In genomic region chr19:4343845-4344713, GRCh38 we compare ENCODE assay signal across 9 cellular contexts. TPM values are rescaled to one million over a fixed set of nuclear protein-coding genes. Genes with fewer than 3 reads are reported as not detected.
A peak's percentile ranks its signal among the peaks of the same experiment; 100 is the strongest.
DNase-seq lines count a peak whose midpoint lies in the region; ATAC-seq and TF ChIP-seq lines count a peak whose summit lies in the region.
"Had no signal": no experiment of that assay in that cellular context is flagged by ENCODE, and none has a peak within 500 bp of the region (broad histone marks: within the 10 kb centered on the region; RNA-seq: fewer than 3 reads in every experiment).

No MANE protein-coding gene starts in this region.

- H3K9me3 ChIP-seq in HCT116 (ENCODE audit: control insufficient read depth in 1 of 2, insufficient read depth in 1 of 2, low read depth in 1 of 2, low read length in 2 of 2) = no peaks in the 10 kb centered on the region
- H3K9me3 ChIP-seq in T-helper 17 cell (ENCODE audit: control insufficient read depth, low read length, poor library complexity, severe bottlenecking) = no peaks in the 10 kb centered on the region
- H3K9me3 ChIP-seq in right atrium auricular region = no peaks in the 10 kb centered on the region
- H3K9me3 ChIP-seq in spleen = no peaks in the 10 kb centered on the region

- H3K27me3 ChIP-seq in HCT116 (ENCODE audit: insufficient read depth, low read length) = no peaks in the 10 kb centered on the region
- no peaks in the 10 kb centered on the region for H3K27me3 ChIP-seq in right atrium auricular region
- peaks cover 0 to 50% (median 0%) of the 10 kb centered on the region in 7 donors for H3K27me3 ChIP-seq in spleen (replicated peaks in 1 of 7)

- H3K9ac ChIP-seq in HCT116 (ENCODE audit: low read length) = peak overlapping the region; percentile 65

- no peak for ATAC-seq in HCT116
- ATAC-seq in T-helper 17 cell = no peak
- ATAC-seq in HG03565 (IDR thresholded peaks at IDR 0.05; ENCODE audit: unreplicated experiment) = no peak
- ATAC-seq in left lobe of liver = no peak

- peak overlapping the region; percentile 87 for H3K4me2 ChIP-seq in HCT116 (ENCODE audit: low read length)

- H3K79me2 ChIP-seq in HCT116 (ENCODE audit: insufficient read depth, low read length) = no peaks in the 10 kb centered on the region; the same call in 1 of the 2 replicates

- intact Hi-C loops in HCT116 (cut with micrococcal nuclease) (loop anchor here (2.0 kb wide), 1 partner anchor 31 kb away; no protein-coding TSS in a partner anchor), spleen (cut with DNase I; ENCODE audit: low total_unique reads) (no loop called here)

- peak overlapping the region; percentile 92 for H3K4me3 Mint-ChIP-seq in T-helper 17 cell

- peaks cover 7 to 18% of the 10 kb centered on the region in 2 experiments for H3K4me1 ChIP-seq in HCT116 (ENCODE audit: control insufficient read depth in 1 of 2, insufficient read depth in 2 of 2, low read length in 2 of 2)
- peaks cover 0 to 14% of the 10 kb centered on the region in 2 donors for H3K4me1 ChIP-seq in right atrium auricular region
- H3K4me1 ChIP-seq in spleen = peaks cover 6 to 59% (median 27%) of the 10 kb centered on the region in 6 donors

- RAD21 ChIA-PET in HCT116 (lab: Charles Lee; ENCODE audit: low non-redundant PET in 1 of 2, low total read pairs in 2 of 2, uncharacterized antibody in 2 of 2, unreplicated experiment in 2 of 2) = interaction anchor here (0.7 to 0.8 kb wide), 2 partner anchors 8 to 77 kb away, joined by 3 read pairs; no protein-coding TSS in a partner anchor

- no peak for TF ChIP-seq RAD21 in HCT116 (IDR thresholded peaks at IDR 0.05; ENCODE audit: low read depth)

- POLR2A ChIA-PET in HCT116 (lab: Charles Lee) = interaction anchor here (1.3 to 1.6 kb wide), 11 partner anchors 8 to 127 kb away, joined by 3 to 11 read pairs (median 6); partner anchors contain the start of genes CHAF1A, FSD1 and YJU2

- CTCF ChIA-PET in HCT116 (lab: Charles Lee) = interaction anchor here (1.2 to 3.0 kb wide), 4 partner anchors 8 to 97 kb away, joined by 3 to 47 read pairs (median 20); partner anchors contain the start of gene YJU2

- H3K9me2 ChIP-seq in HCT116 (ENCODE audit: insufficient read depth) = no peaks in the 10 kb centered on the region

- peaks cover 2% of the 10 kb centered on the region for H3K36me3 Mint-ChIP-seq in T-helper 17 cell (ENCODE audit: low read depth)

- H2AFZ ChIP-seq in HCT116 (ENCODE audit: low read depth, low read length, poor library complexity, severe bottlenecking) = no peak overlapping the region

- H3K27me3 Mint-ChIP-seq in T-helper 17 cell = no peaks in the 10 kb centered on the region

- H3K4me3 ChIP-seq in HCT116 (replicated peaks in 1 of 2; ENCODE audit: low read depth in 1 of 2, low read length in 2 of 2) (peak overlapping the region; percentile 69 to 75), right atrium auricular region (peak overlapping the region; percentile 58 to 72), spleen (peak overlapping the region; percentile 45 to 82 (median 66))

- BruUV-seq in HCT116 (replicated peaks; lab: Mats Ljungman, UMichigan) = no TSS peak

- TF ChIP-seq POLR2A in HCT116 (IDR thresholded peaks at IDR 0.05; ENCODE audit: borderline replicate concordance, extremely low read depth, insufficient read depth, insufficient read length) (no peak), spleen (IDR thresholded peaks at IDR 0.05) (no peak)

- no peaks in the 10 kb centered on the region for H4K20me1 ChIP-seq in HCT116 (ENCODE audit: insufficient read depth)

- H3K27ac ChIP-seq in HCT116 (ENCODE audit: low read depth, low read length) (no peak overlapping the region; the same call in 1 of the 2 replicates), right atrium auricular region (peak overlapping the region; percentile 87 to 96), spleen (peak overlapping the region in 6 of 8 donors; percentile 86 to 95 (median 91))

- H3K36me3 ChIP-seq in HCT116 (ENCODE audit: control insufficient read depth in 1 of 2, insufficient read depth in 2 of 2, low read length in 2 of 2) (peaks cover 0 to 5% of the 10 kb centered on the region in 2 experiments; a peak in 2 of 4 replicates), right atrium auricular region (no peaks in the 10 kb centered on the region), spleen (peaks cover 0 to 22% (median 0%) of the 10 kb centered on the region in 6 donors)

- peaks cover 14% of the 10 kb centered on the region for H3K4me1 Mint-ChIP-seq in T-helper 17 cell

- peak overlapping the region; percentile 72 for H3K27ac Mint-ChIP-seq in T-helper 17 cell

- DNase-seq in HCT116 (ENCODE audit: low read depth, low spot score) (no peak), T-helper 17 cell (no peak), right atrium auricular region (ENCODE audit: low spot score) (no peak), spleen (peak; percentile 89), NCI-H526 treated with DMSO at 0.1 percent for 48 hours (lab: John Stamatoyannopoulos, UW) (no peak), left lobe of liver (ENCODE audit: low spot score) (no peak), DMS53 (lab: John Stamatoyannopoulos, UW) (no peak)

- TF ChIP-seq CTCF in HCT116 (IDR thresholded peaks at IDR 0.05 in 2 of 3, conservative IDR thresholded peaks at IDR 0.05 in 1 of 3; ENCODE audit: borderline replicate concordance in 1 of 3, insufficient read depth in 1 of 3, low read depth in 2 of 3, low read length in 2 of 3) (no peak), right atrium auricular region (IDR thresholded peaks at IDR 0.05) (no peak), spleen (IDR thresholded peaks at IDR 0.05 in 8 of 11, conservative IDR thresholded peaks at IDR 0.05 in 3 of 11) (no peak)

- WGBS in spleen, 5 donors = 20 to 47% (median 28%) methylated on average over 26 to 45 of the region's 45 CpGs

TF ChIP-seq in HCT116, 20 proteins besides CTCF, POLR2A, EP300 and RAD21:
- TF ChIP-seq EGR1 (IDR thresholded peaks at IDR 0.05; ENCODE audit: low read depth) = no peak
- no peak for TF ChIP-seq ZFX (IDR thresholded peaks at IDR 0.05)
- TF ChIP-seq JUND (IDR thresholded peaks at IDR 0.05) = no peak
- no peak for TF ChIP-seq FOSL1 (IDR thresholded peaks at IDR 0.05; ENCODE audit: low read depth)
- TF ChIP-seq POLR2AphosphoS5 (IDR thresholded peaks at IDR 0.05; ENCODE audit: low read depth, low read length) = no peak
- no peak for TF ChIP-seq SRF (IDR thresholded peaks at IDR 0.05; ENCODE audit: low read depth)
- TF ChIP-seq EZH2phosphoT487 (IDR thresholded peaks at IDR 0.05; ENCODE audit: borderline replicate concordance) = no peak
- TF ChIP-seq, protein P1, sequence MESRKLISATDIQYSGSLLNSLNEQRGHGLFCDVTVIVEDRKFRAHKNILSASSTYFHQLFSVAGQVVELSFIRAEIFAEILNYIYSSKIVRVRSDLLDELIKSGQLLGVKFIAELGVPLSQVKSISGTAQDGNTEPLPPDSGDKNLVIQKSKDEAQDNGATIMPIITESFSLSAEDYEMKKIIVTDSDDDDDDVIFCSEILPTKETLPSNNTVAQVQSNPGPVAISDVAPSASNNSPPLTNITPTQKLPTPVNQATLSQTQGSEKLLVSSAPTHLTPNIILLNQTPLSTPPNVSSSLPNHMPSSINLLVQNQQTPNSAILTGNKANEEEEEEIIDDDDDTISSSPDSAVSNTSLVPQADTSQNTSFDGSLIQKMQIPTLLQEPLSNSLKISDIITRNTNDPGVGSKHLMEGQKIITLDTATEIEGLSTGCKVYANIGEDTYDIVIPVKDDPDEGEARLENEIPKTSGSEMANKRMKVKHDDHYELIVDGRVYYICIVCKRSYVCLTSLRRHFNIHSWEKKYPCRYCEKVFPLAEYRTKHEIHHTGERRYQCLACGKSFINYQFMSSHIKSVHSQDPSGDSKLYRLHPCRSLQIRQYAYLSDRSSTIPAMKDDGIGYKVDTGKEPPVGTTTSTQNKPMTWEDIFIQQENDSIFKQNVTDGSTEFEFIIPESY (IDR thresholded peaks at IDR 0.05; ENCODE audit: extremely low read depth, insufficient replicate concordance, low read length) = no peak

RNA-seq across cellular contexts. Expression of gene MPND, which starts 0.7 kb away (rescaled TPM):
- total RNA-seq in HCT116 (2021; ENCODE audit: unreplicated experiment) (24.3 TPM), T-helper 17 cell (10 to 100 TPM; 13.0 to 15.1 TPM), right atrium auricular region (1 to 10 TPM; 6.2 to 7.3 TPM), spleen (10 to 100 TPM in 4 of 7 donors, 1 to 10 TPM in 3; 6.4 to 24.2 (median 13.8) TPM), left lobe of liver (24.2 TPM)
- 22.9 and 27.3 TPM in 2 replicates for polyA plus RNA-seq in HCT116 (2012)
- 10 to 100 TPM; 17.1 to 24.0 (median 17.9) TPM for polyA plus RNA-seq in spleen

RNA-seq across cellular contexts. Expression of gene STAP2, which starts 5.5 kb away (rescaled TPM):
- 2.1 TPM for total RNA-seq in HCT116 (2021; ENCODE audit: unreplicated experiment)
- 2.4 and 2.5 TPM in 2 replicates for polyA plus RNA-seq in HCT116 (2012)
- total RNA-seq in T-helper 17 cell = 1 to 10 TPM; 1.9 to 3.3 TPM
- 10 to 100 TPM in 1 of 2 donors, 1 to 10 TPM in 1; 4.8 to 11.8 TPM for total RNA-seq in right atrium auricular region
- 1 to 10 TPM in 4 of 7 donors, under 1 TPM in 2, not detected in 1; 0.79 to 5.1 (median 1.6) TPM for total RNA-seq in spleen
- 1 to 10 TPM; 2.1 to 2.9 (median 2.5) TPM for polyA plus RNA-seq in spleen
- 31.8 TPM for total RNA-seq in left lobe of liver

RNA-seq across cellular contexts. Expression of gene FSD1, which starts 39.7 kb away (rescaled TPM):
- total RNA-seq in HCT116 (2021; ENCODE audit: unreplicated experiment) (20.1 TPM), T-helper 17 cell (1 to 10 TPM; 1.5 to 2.9 TPM), right atrium auricular region (not detected), spleen (1 to 10 TPM in 6 of 7 donors, under 1 TPM in 1; 0.80 to 6.6 (median 2.0) TPM), left lobe of liver (1.3 TPM)
- 11.6 and 13.9 TPM in 2 replicates for polyA plus RNA-seq in HCT116 (2012)
- 1 to 10 TPM; 2.3 to 3.0 (median 2.5) TPM for polyA plus RNA-seq in spleen

RNA-seq across cellular contexts. Expression of gene TMIGD2, which starts 41.9 kb away (rescaled TPM):
- total RNA-seq in HCT116 (2021; ENCODE audit: unreplicated experiment) = not detected
- polyA plus RNA-seq in HCT116 (2012) = not detected in 2 replicates
- 1 to 10 TPM; 5.2 to 7.9 TPM for total RNA-seq in T-helper 17 cell
- under 1 TPM in 1 of 2 donors, not detected in 1; 0.28 TPM for total RNA-seq in right atrium auricular region
- total RNA-seq in spleen = 1 to 10 TPM; 1.6 to 5.0 (median 3.8) TPM
- polyA plus RNA-seq in spleen = 1 to 10 TPM; 3.1 to 6.1 (median 4.5) TPM
- total RNA-seq in left lobe of liver = 0.25 TPM
- total RNA-seq: pulmonary artery endothelial cell had no signal

RNA-seq across cellular contexts. Expression of gene SH3GL1, which starts 56.3 kb away (rescaled TPM):
- total RNA-seq in HCT116 (2021; ENCODE audit: unreplicated experiment) (86.0 TPM), T-helper 17 cell (10 to 100 TPM; 51.1 to 56.6 TPM), right atrium auricular region (10 to 100 TPM; 17.5 to 31.9 TPM), spleen (10 to 100 TPM; 37.2 to 77.4 (median 66.2) TPM), left lobe of liver (30.2 TPM)
- 78.9 and 84.1 TPM in 2 replicates for polyA plus RNA-seq in HCT116 (2012)
- polyA plus RNA-seq in spleen = 10 to 100 TPM; 26.1 to 44.0 (median 31.3) TPM
